9 cellular contexts compared by ENCODE assay signal in genomic region chr7:158587425-158588084, GRCh38. TPM values are rescaled to one million over a fixed set of nuclear protein-coding genes. Genes with fewer than 3 reads are reported as not detected.
DNase-seq lines count a peak whose midpoint lies in the region; ATAC-seq and TF ChIP-seq lines count a peak whose summit lies in the region.
"Had no signal": no experiment of that assay in that cellular context is flagged by ENCODE, and none has a peak within 500 bp of the region (broad histone marks: within the 10 kb centered on the region; RNA-seq: fewer than 3 reads in every experiment).

PTPRN2 (minus strand) TSS chr7:158587823.

- intact Hi-C loops in CD8-positive, alpha-beta T cell (cut with DNase I, micrococcal nuclease) = loop anchor here in 1 of 2 experiments (2.0 kb wide), 1 partner anchor 117 kb away; the partner anchor contains the start of gene NCAPG2

- H3K4me1 Mint-ChIP-seq in CD8-positive, alpha-beta T cell (ENCODE audit: low read depth) = peaks cover 10% of the 10 kb centered on the region
- H3K4me1 Mint-ChIP-seq in activated CD8-positive, alpha-beta T cell treated with anti-CD3 and anti-CD28 coated beads, Interleukin-2, amount 10 ng/mL, durations not matched to agents 7 days and 5 days (ENCODE audit: low read depth) = peaks cover 7% of the 10 kb centered on the region
- no peaks in the 10 kb centered on the region for H3K4me1 Mint-ChIP-seq in endodermal cell

- H3K27me3 ChIP-seq in CD8-positive, alpha-beta T cell (ENCODE audit: insufficient read depth, low read length) = peaks cover 35% of the 10 kb centered on the region
- H3K27me3 ChIP-seq in endodermal cell (ENCODE audit: control insufficient read depth, insufficient read depth, low read length, poor library complexity, severe bottlenecking) = no peaks in the 10 kb centered on the region

- H3K27me3 Mint-ChIP-seq in CD8-positive, alpha-beta T cell (ENCODE audit: low read depth) = peaks cover 49% of the 10 kb centered on the region
- peaks cover 27% of the 10 kb centered on the region for H3K27me3 Mint-ChIP-seq in activated CD8-positive, alpha-beta T cell treated with anti-CD3 and anti-CD28 coated beads, Interleukin-2, amount 10 ng/mL, durations not matched to agents 7 days and 5 days (ENCODE audit: low read depth)
- H3K27me3 Mint-ChIP-seq in endodermal cell (ENCODE audit: insufficient read depth) = peaks cover 31% of the 10 kb centered on the region

- H3K4me1 ChIP-seq in CD8-positive, alpha-beta T cell (ENCODE audit: insufficient read depth, low read length) = peaks cover 9% of the 10 kb centered on the region
- H3K4me1 ChIP-seq in endodermal cell (ENCODE audit: control insufficient read depth, insufficient read depth, low read length) = no peaks in the 10 kb centered on the region

- H3K36me3 ChIP-seq in CD8-positive, alpha-beta T cell (ENCODE audit: insufficient read depth, low read length) = no peaks in the 10 kb centered on the region
- no peaks in the 10 kb centered on the region for H3K36me3 ChIP-seq in endodermal cell (ENCODE audit: control insufficient read depth, insufficient read depth, low read length)

- H3K9me3 Mint-ChIP-seq in CD8-positive, alpha-beta T cell = no peaks in the 10 kb centered on the region
- H3K9me3 Mint-ChIP-seq in activated CD8-positive, alpha-beta T cell treated with anti-CD3 and anti-CD28 coated beads, Interleukin-2, amount 10 ng/mL, durations not matched to agents 7 days and 5 days (ENCODE audit: insufficient read depth) = no peaks in the 10 kb centered on the region
- H3K9me3 Mint-ChIP-seq in endodermal cell = no peaks in the 10 kb centered on the region

- no peak within 1 kb of the TSS for H3K4me3 ChIP-seq in CD8-positive, alpha-beta T cell (ENCODE audit: low read depth, low read length)
- H3K4me3 ChIP-seq in endodermal cell (ENCODE audit: low read length) = no peak within 1 kb of the TSS

- peak within 1 kb of the TSS; percentile 47 for H3K4me3 Mint-ChIP-seq in CD8-positive, alpha-beta T cell
- no peak within 1 kb of the TSS for H3K4me3 Mint-ChIP-seq in activated CD8-positive, alpha-beta T cell treated with anti-CD3 and anti-CD28 coated beads, Interleukin-2, amount 10 ng/mL, durations not matched to agents 7 days and 5 days
- peak within 1 kb of the TSS; percentile 39 for H3K4me3 Mint-ChIP-seq in endodermal cell

- no peak within 1 kb of the TSS for H3K27ac Mint-ChIP-seq in CD8-positive, alpha-beta T cell
- no peak within 1 kb of the TSS for H3K27ac Mint-ChIP-seq in activated CD8-positive, alpha-beta T cell treated with anti-CD3 and anti-CD28 coated beads, Interleukin-2, amount 10 ng/mL, durations not matched to agents 7 days and 5 days
- no peak within 1 kb of the TSS for H3K27ac Mint-ChIP-seq in endodermal cell

- CTCF ChIA-PET in CD8-positive, alpha-beta T cell (lab: Charles Lee) = no interaction called here
- CTCF ChIA-PET in activated CD8-positive, alpha-beta T cell treated with anti-CD3 and anti-CD28 coated beads, Interleukin-2, amount 10 ng/mL, durations not matched to agents 7 days and 5 days (lab: Charles Lee) = no interaction called here

- H3K9ac ChIP-seq in endodermal cell (ENCODE audit: extremely low read depth, low read length, poor library complexity, severe bottlenecking) = no peak within 1 kb of the TSS

- 88% methylated on average over 83 of the region's 94 CpGs; no CpG with 5 or more reads in 1 of the 2 experiments for WGBS in endodermal cell (ENCODE audit: insufficient coverage in 1 of 2, insufficient read length in 1 of 2), 2 experiments

- ATAC-seq in CD8-positive, alpha-beta T cell = peak; percentile 96
- ATAC-seq in GM21825 (IDR thresholded peaks at IDR 0.05; ENCODE audit: unreplicated experiment) = peak; percentile 62
- peak; percentile 84 for ATAC-seq in activated CD8-positive, alpha-beta T cell treated with anti-CD3 and anti-CD28 coated beads, Interleukin-2, amount 10 ng/mL, durations not matched to agents 7 days and 5 days

- no peak within 1 kb of the TSS for H3K27ac ChIP-seq in CD8-positive, alpha-beta T cell (ENCODE audit: low read depth, low read length)
- no peak within 1 kb of the TSS for H3K27ac ChIP-seq in endodermal cell (ENCODE audit: low read depth, low read length)

- POLR2A ChIA-PET in CD8-positive, alpha-beta T cell (lab: Charles Lee) = no interaction called here
- POLR2A ChIA-PET in activated CD8-positive, alpha-beta T cell treated with anti-CD3 and anti-CD28 coated beads, Interleukin-2, amount 10 ng/mL, durations not matched to agents 7 days and 5 days (lab: Charles Lee) = no interaction called here

- no peak for TF ChIP-seq CTCF in CD8-positive, alpha-beta T cell (IDR thresholded peaks at IDR 0.05)
- TF ChIP-seq CTCF in endodermal cell (conservative IDR thresholded peaks at IDR 0.05) = no peak

- H3K36me3 Mint-ChIP-seq in CD8-positive, alpha-beta T cell = no peaks in the 10 kb centered on the region
- H3K36me3 Mint-ChIP-seq in activated CD8-positive, alpha-beta T cell treated with anti-CD3 and anti-CD28 coated beads, Interleukin-2, amount 10 ng/mL, durations not matched to agents 7 days and 5 days (ENCODE audit: low read depth) = no peaks in the 10 kb centered on the region
- no peaks in the 10 kb centered on the region for H3K36me3 Mint-ChIP-seq in endodermal cell (ENCODE audit: low read depth)
- H3K36me3 Mint-ChIP-seq: IgD-negative memory B cell had no signal

- DNase-seq in CD8-positive, alpha-beta T cell = peak; percentile 10 to 63 (median 48)
- DNase-seq in NCI-H226 (peak; percentile 58), endodermal cell (peak; percentile 89), midbrain (lab: John Stamatoyannopoulos, UW) (peak; percentile 62), NAMALWA (ENCODE audit: low spot score) (no peak)
- peak; percentile 60 for DNase-seq in activated CD8-positive, alpha-beta T cell treated with anti-CD3 and anti-CD28 coated beads, Interleukin-2, amount 10 ng/mL, durations not matched to agents 7 days and 5 days
- DNase-seq in stimulated activated CD8-positive, alpha-beta memory T cell treated with anti-CD3 and anti-CD28 coated beads, Interleukin-2, amount 100 ng/mL, for 48 hours (ENCODE audit: low read depth in 2 of 2) = peak; percentile 41 to 44

- H3K9me3 ChIP-seq in CD8-positive, alpha-beta T cell (ENCODE audit: low read length) = no peaks in the 10 kb centered on the region
- peaks cover 45% of the 10 kb centered on the region for H3K9me3 ChIP-seq in endodermal cell (ENCODE audit: control insufficient read depth, low read length)

RNA-seq across cellular contexts. Expression of gene PTPRN2, which starts in this region (rescaled TPM):
- total RNA-seq in CD8-positive, alpha-beta T cell = under 1 TPM; 0.14 to 0.22 TPM
- total RNA-seq in activated CD8-positive, alpha-beta T cell treated with anti-CD3 and anti-CD28 coated beads, Interleukin-2, amount 10 ng/mL, durations not matched to agents 7 days and 5 days = 1 to 10 TPM; 7.0 to 7.2 TPM
- total RNA-seq in endodermal cell = 1 to 10 TPM in 1 of 2 donors, under 1 TPM in 1; 0.69 to 1.2 TPM
- 0.68 TPM for polyA plus RNA-seq in endodermal cell (2013, experiment 1 of 2)
- polyA plus RNA-seq in endodermal cell (2013, experiment 2 of 2) = 0.37 TPM

Comparison
In these comparisons a context has a peak if more than half of its experiments do, and no peak if none do; other contexts are left out.
1. Peak in DNase-seq and ATAC-seq in CD8-positive, alpha-beta T cell; RNA of the gene not detected or under 1 TPM.